In genomic region chr16:57803413-57803990, GRCh38 we compare ENCODE assay signal across 1 cellular context.
A peak's percentile ranks its signal among the peaks of the same experiment; 100 is the strongest.
TF ChIP-seq lines count a peak whose summit lies in the region.

No MANE protein-coding gene starts in this region.

TF ChIP-seq in HepG2, 621 proteins besides CTCF, POLR2A, EP300 and RAD21 (continued from another document):
- TF ChIP-seq PATZ1 (CRISPR knock-in tag; IDR thresholded peaks at IDR 0.05) (0 out of 2 replicates have a peak, but pooled peaks have one; percentile 29), RORA (CRISPR knock-in tag; IDR thresholded peaks at IDR 0.05) (no peak), SALL2 (CRISPR knock-in tag; IDR thresholded peaks at IDR 0.05) (no peak), ZFP36 (IDR thresholded peaks at IDR 0.05; ENCODE audit: borderline replicate concordance, low read depth, low read length, partially characterized antibody) (no peak), MEIS2 (CRISPR knock-in tag; IDR thresholded peaks at IDR 0.05) (0 out of 2 replicates have a peak, but pooled peaks have one; percentile 8), KAT8 (CRISPR knock-in tag; IDR thresholded peaks at IDR 0.05) (no peak; the same call in 1 of the 2 replicates), NFKB2 (CRISPR knock-in tag; IDR thresholded peaks at IDR 0.05; ENCODE audit: borderline replicate concordance) (no peak), THYN1 (CRISPR knock-in tag; IDR thresholded peaks at IDR 0.05; ENCODE audit: borderline replicate concordance, low read depth) (no peak), FOXA3 (CRISPR knock-in tag; IDR thresholded peaks at IDR 0.05) (no peak), ZNF343 (CRISPR knock-in tag; IDR thresholded peaks at IDR 0.05) (no peak), MBD4 (IDR thresholded peaks at IDR 0.05; ENCODE audit: borderline replicate concordance, low read length) (no peak), RFXANK (CRISPR knock-in tag; IDR thresholded peaks at IDR 0.05) (no peak), ZNF556 (CRISPR knock-in tag; IDR thresholded peaks at IDR 0.05; ENCODE audit: borderline replicate concordance) (no peak), GPBP1L1 (CRISPR knock-in tag; IDR thresholded peaks at IDR 0.05) (no peak), AHR (CRISPR knock-in tag; IDR thresholded peaks at IDR 0.05) (no peak), ZNF432 (CRISPR knock-in tag; IDR thresholded peaks at IDR 0.05; ENCODE audit: borderline replicate concordance) (no peak), HMGA1 (CRISPR knock-in tag; conservative IDR thresholded peaks at IDR 0.05) (no peak), MED8 (CRISPR knock-in tag; IDR thresholded peaks at IDR 0.05; ENCODE audit: insufficient replicate concordance) (no peak), ZFP41 (CRISPR knock-in tag; IDR thresholded peaks at IDR 0.05; ENCODE audit: borderline replicate concordance) (no peak), RXRB (CRISPR knock-in tag; IDR thresholded peaks at IDR 0.05; ENCODE audit: borderline replicate concordance) (no peak), ZSCAN22 (CRISPR knock-in tag; IDR thresholded peaks at IDR 0.05) (no peak), ZNF549 (CRISPR knock-in tag; IDR thresholded peaks at IDR 0.05) (no peak), ATAD3A (CRISPR knock-in tag; IDR thresholded peaks at IDR 0.05) (0 out of 2 replicates have a peak, but pooled peaks have one; percentile 30), ZNF224 (CRISPR knock-in tag; IDR thresholded peaks at IDR 0.05) (no peak), HNRNPLL (IDR thresholded peaks at IDR 0.05; ENCODE audit: low read depth, low read length, poor library complexity, severe bottlenecking) (no peak)
- TF ChIP-seq, protein P1, sequence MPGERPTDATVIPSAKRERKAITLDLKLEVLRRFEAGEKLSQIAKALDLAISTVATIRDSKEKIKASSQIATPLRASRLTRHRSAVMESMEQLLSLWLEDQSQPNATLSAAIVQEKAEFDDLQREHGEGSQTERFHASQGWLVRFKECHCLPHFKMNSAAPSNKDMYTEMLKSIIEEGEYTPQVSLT (CRISPR knock-in tag; IDR thresholded peaks at IDR 0.05; ENCODE audit: borderline replicate concordance, low read depth), result no peak
- TF ChIP-seq, protein P2, sequence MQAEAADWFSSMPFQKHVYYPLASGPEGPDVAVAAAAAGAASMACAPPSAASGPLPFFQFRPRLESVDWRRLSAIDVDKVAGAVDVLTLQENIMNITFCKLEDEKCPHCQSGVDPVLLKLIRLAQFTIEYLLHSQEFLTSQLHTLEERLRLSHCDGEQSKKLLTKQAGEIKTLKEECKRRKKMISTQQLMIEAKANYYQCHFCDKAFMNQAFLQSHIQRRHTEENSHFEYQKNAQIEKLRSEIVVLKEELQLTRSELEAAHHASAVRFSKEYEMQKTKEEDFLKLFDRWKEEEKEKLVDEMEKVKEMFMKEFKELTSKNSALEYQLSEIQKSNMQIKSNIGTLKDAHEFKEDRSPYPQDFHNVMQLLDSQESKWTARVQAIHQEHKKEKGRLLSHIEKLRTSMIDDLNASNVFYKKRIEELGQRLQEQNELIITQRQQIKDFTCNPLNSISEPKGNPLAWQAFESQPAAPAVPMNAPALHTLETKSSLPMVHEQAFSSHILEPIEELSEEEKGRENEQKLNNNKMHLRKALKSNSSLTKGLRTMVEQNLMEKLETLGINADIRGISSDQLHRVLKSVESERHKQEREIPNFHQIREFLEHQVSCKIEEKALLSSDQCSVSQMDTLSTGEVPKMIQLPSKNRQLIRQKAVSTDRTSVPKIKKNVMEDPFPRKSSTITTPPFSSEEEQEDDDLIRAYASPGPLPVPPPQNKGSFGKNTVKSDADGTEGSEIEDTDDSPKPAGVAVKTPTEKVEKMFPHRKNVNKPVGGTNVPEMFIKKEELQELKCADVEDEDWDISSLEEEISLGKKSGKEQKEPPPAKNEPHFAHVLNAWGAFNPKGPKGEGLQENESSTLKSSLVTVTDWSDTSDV (CRISPR knock-in tag; IDR thresholded peaks at IDR 0.05), result no peak
- TF ChIP-seq, protein P3, sequence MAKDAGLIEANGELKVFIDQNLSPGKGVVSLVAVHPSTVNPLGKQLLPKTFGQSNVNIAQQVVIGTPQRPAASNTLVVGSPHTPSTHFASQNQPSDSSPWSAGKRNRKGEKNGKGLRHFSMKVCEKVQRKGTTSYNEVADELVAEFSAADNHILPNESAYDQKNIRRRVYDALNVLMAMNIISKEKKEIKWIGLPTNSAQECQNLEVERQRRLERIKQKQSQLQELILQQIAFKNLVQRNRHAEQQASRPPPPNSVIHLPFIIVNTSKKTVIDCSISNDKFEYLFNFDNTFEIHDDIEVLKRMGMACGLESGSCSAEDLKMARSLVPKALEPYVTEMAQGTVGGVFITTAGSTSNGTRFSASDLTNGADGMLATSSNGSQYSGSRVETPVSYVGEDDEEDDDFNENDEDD (CRISPR knock-in tag; IDR thresholded peaks at IDR 0.05; ENCODE audit: borderline replicate concordance), result 0 out of 2 replicates have a peak, but pooled peaks have one; percentile 28
- TF ChIP-seq, protein P4, sequence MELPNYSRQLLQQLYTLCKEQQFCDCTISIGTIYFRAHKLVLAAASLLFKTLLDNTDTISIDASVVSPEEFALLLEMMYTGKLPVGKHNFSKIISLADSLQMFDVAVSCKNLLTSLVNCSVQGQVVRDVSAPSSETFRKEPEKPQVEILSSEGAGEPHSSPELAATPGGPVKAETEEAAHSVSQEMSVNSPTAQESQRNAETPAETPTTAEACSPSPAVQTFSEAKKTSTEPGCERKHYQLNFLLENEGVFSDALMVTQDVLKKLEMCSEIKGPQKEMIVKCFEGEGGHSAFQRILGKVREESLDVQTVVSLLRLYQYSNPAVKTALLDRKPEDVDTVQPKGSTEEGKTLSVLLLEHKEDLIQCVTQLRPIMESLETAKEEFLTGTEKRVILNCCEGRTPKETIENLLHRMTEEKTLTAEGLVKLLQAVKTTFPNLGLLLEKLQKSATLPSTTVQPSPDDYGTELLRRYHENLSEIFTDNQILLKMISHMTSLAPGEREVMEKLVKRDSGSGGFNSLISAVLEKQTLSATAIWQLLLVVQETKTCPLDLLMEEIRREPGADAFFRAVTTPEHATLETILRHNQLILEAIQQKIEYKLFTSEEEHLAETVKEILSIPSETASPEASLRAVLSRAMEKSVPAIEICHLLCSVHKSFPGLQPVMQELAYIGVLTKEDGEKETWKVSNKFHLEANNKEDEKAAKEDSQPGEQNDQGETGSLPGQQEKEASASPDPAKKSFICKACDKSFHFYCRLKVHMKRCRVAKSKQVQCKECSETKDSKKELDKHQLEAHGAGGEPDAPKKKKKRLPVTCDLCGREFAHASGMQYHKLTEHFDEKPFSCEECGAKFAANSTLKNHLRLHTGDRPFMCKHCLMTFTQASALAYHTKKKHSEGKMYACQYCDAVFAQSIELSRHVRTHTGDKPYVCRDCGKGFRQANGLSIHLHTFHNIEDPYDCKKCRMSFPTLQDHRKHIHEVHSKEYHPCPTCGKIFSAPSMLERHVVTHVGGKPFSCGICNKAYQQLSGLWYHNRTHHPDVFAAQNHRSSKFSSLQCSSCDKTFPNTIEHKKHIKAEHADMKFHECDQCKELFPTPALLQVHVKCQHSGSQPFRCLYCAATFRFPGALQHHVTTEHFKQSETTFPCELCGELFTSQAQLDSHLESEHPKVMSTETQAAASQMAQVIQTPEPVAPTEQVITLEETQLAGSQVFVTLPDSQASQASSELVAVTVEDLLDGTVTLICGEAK (IDR thresholded peaks at IDR 0.05), result no peak
- TF ChIP-seq, protein P4 (CRISPR knock-in tag; IDR thresholded peaks at IDR 0.05), result no peak
